Comparison of ENCODE assay signal across 10 cellular contexts in genomic region chr3:126179825-126180476, GRCh38. TPM values are rescaled to one million over a fixed set of nuclear protein-coding genes. Genes with fewer than 3 reads are reported as not detected.
A peak's percentile ranks its signal among the peaks of the same experiment; 100 is the strongest.
DNase-seq lines count a peak whose midpoint lies in the region; FAIRE-seq and TF ChIP-seq lines count a peak whose summit lies in the region.
"Had no signal": no experiment of that assay in that cellular context is flagged by ENCODE, and none has a peak within 500 bp of the region (broad histone marks: within the 10 kb centered on the region; RNA-seq: fewer than 3 reads in every experiment).

No MANE protein-coding gene starts in this region.

- H3K9me3 Mint-ChIP-seq in mesothelial cell of epicardium: peaks cover 16% of the 10 kb centered on the region
- H3K9me3 Mint-ChIP-seq in type B pancreatic cell: no peaks in the 10 kb centered on the region
- H3K9me3 Mint-ChIP-seq: IgD-negative memory B cell had no signal

- H3K36me3 ChIP-seq in Peyer's patch: no peaks in the 10 kb centered on the region
- no peaks in the 10 kb centered on the region for H3K36me3 ChIP-seq in esophagus muscularis mucosa

- TF ChIP-seq EP300 in esophagus muscularis mucosa (IDR thresholded peaks at IDR 0.05): no peak

- H3K4me3 Mint-ChIP-seq in mesothelial cell of epicardium: peak overlapping the region; percentile 76
- peak overlapping the region; percentile 89 for H3K4me3 Mint-ChIP-seq in type B pancreatic cell

- H3K4me1 ChIP-seq in Peyer's patch (peaks cover 0 to 8% (median 0%) of the 10 kb centered on the region in 4 donors), esophagus muscularis mucosa (peaks cover 14 to 32% (median 24%) of the 10 kb centered on the region in 4 donors)

- H3K4me1 Mint-ChIP-seq in mesothelial cell of epicardium: peaks cover 16% of the 10 kb centered on the region
- H3K4me1 Mint-ChIP-seq in type B pancreatic cell (ENCODE audit: unreplicated experiment): peaks cover 15% of the 10 kb centered on the region

- H3K27me3 Mint-ChIP-seq in mesothelial cell of epicardium (ENCODE audit: low read depth) (peaks cover 58% of the 10 kb centered on the region), type B pancreatic cell (peaks cover 54% of the 10 kb centered on the region)

- H3K9me3 ChIP-seq in Peyer's patch (no peaks in the 10 kb centered on the region), esophagus muscularis mucosa (no peaks in the 10 kb centered on the region)

- peak overlapping the region; percentile 2 to 48 (median 38) for H3K4me3 ChIP-seq in Peyer's patch
- peak overlapping the region; percentile 65 to 79 (median 76) for H3K4me3 ChIP-seq in esophagus muscularis mucosa

- DNase-seq in Peyer's patch: no peak
- DNase-seq in esophagus muscularis mucosa (ENCODE audit: extremely low spot score): peak; percentile 92
- no peak for DNase-seq in mesothelial cell of epicardium (ENCODE audit: low spot score in 2 of 2, unreplicated experiment in 2 of 2)
- DNase-seq in type B pancreatic cell (ENCODE audit: extremely low spot score, unreplicated experiment): no peak
- no peak for DNase-seq in RKO (ENCODE audit: low spot score)
- no peak for DNase-seq in cerebellar nuclear complex (lab: John Stamatoyannopoulos, UW)
- DNase-seq in RCC 7860 (ENCODE audit: low spot score): no peak

- WGBS in esophagus muscularis mucosa: 3% methylated on average over 32 of the region's 47 CpGs

- H3K27ac Mint-ChIP-seq in mesothelial cell of epicardium (no peak overlapping the region), type B pancreatic cell (peak overlapping the region; percentile 72)
- H3K27ac Mint-ChIP-seq: IgD-negative memory B cell had no signal

- intact Hi-C loops in esophagus muscularis mucosa (cut with DNase I): no loop called here

- H3K27me3 ChIP-seq in Peyer's patch (no peaks in the 10 kb centered on the region), esophagus muscularis mucosa (peaks cover 0 to 13% (median 0%) of the 10 kb centered on the region in 4 donors)

- FAIRE-seq in RCC 7860 (lab: Jason Lieb, UNC): no peak

- H3K36me3 Mint-ChIP-seq in mesothelial cell of epicardium: no peaks in the 10 kb centered on the region
- no peaks in the 10 kb centered on the region for H3K36me3 Mint-ChIP-seq in type B pancreatic cell
- H3K36me3 Mint-ChIP-seq: IgD-negative memory B cell had no signal

- TF ChIP-seq CTCF in Peyer's patch (IDR thresholded peaks at IDR 0.05) (no peak), esophagus muscularis mucosa (IDR thresholded peaks at IDR 0.05) (no peak), mesothelial cell of epicardium (IDR thresholded peaks at IDR 0.05; ENCODE audit: unreplicated experiment) (no peak), type B pancreatic cell (conservative IDR thresholded peaks at IDR 0.05) (no peak)

- TF ChIP-seq POLR2A in Peyer's patch (IDR thresholded peaks at IDR 0.05) (no peak), esophagus muscularis mucosa (IDR thresholded peaks at IDR 0.05; ENCODE audit: low read depth) (no peak)

- H3K27ac ChIP-seq in Peyer's patch (peak overlapping the region in 2 of 4 donors; percentile 65 to 66), esophagus muscularis mucosa (replicated peaks in 1 of 4) (peak overlapping the region; percentile 96 to 98 (median 97))

RNA-seq across cellular contexts. Expression of gene ALDH1L1, which starts 0.4 kb away (rescaled TPM):
- total RNA-seq in Peyer's patch: 10 to 100 TPM in 1 of 4 donors, 1 to 10 TPM in 3; 2.0 to 14.2 (median 4.6) TPM
- 10 to 100 TPM; 19.2 to 39.9 (median 25.9) TPM for total RNA-seq in esophagus muscularis mucosa
- total RNA-seq in mesothelial cell of epicardium: 1.0 to 1.6 TPM (median 1.2 TPM) in 3 replicates
- 5.0 and 10.2 TPM in 2 replicates for total RNA-seq in type B pancreatic cell (ENCODE audit: low replicate concordance)
- total RNA-seq: dermis microvascular lymphatic vessel endothelial cell; T-helper 2 cell treated with Interferon-gamma antibody and Interleukin-4, amounts not matched to agents 100 ng/mL and 5 ng/mL, for 36 hours had no signal
